In genomic region chr15:68210821-68211655, GRCh38 we compare ENCODE assay signal across 1 cellular context.
TF ChIP-seq lines count a peak whose summit lies in the region.

No MANE protein-coding gene starts in this region.

TF ChIP-seq in GM12878, 131 proteins besides CTCF, POLR2A, EP300 and RAD21 (continued from another document):
- TF ChIP-seq ZBTB33 (IDR thresholded peaks at IDR 0.05) (peak; percentile 96), GABPA (IDR thresholded peaks at IDR 0.05; ENCODE audit: low read depth) (no peak), E2F8 (IDR thresholded peaks at IDR 0.05; ENCODE audit: low read depth, partially characterized antibody) (no peak), PML (IDR thresholded peaks at IDR 0.05; ENCODE audit: low read length) (no peak), POLR2AphosphoS5 (IDR thresholded peaks at IDR 0.05; ENCODE audit: low read length) (no peak), SMC3 (IDR thresholded peaks at IDR 0.05; ENCODE audit: borderline replicate concordance, low read length) (peak; percentile 46), TCF12 (IDR thresholded peaks at IDR 0.05; ENCODE audit: low read depth, low read length) (no peak), USF1 (IDR thresholded peaks at IDR 0.05; ENCODE audit: borderline replicate concordance, extremely low read length, insufficient read depth, low read depth, low read length) (no peak), EGR1 (IDR thresholded peaks at IDR 0.05; ENCODE audit: borderline replicate concordance in 1 of 2, low read depth in 2 of 2, low read length in 2 of 2) (peak in 1 of 2 experiments; percentile 81; a peak in 2 of 3 replicates), YY1 (IDR thresholded peaks at IDR 0.05; ENCODE audit: low read depth, low read length) (peak; percentile 50; the same call in 1 of the 2 replicates)
